10 cellular contexts compared by ENCODE assay signal in the genomic region with DNA sequence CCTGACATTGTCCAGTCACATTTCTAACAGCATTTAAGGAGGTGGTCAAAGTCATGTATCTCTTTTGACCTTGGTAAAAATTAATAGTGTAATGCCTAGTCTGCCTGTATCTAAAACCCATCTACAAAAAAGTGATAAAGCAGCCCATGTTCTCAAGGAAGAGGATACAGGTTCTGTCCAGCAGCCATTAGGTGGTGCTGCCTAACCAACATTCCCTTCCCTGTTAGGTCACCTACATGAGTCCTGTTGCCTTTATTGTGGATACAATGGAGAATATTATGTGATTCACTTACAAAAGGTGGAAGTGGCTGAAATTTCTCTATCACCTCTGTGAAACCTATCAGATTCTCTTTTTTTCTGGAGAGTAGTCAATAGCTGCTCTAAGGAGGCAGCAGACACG. TPM values are rescaled to one million over a fixed set of nuclear protein-coding genes. Genes with fewer than 3 reads are reported as not detected.
A peak's percentile ranks its signal among the peaks of the same experiment; 100 is the strongest.
DNase-seq lines count a peak whose midpoint lies in the region; FAIRE-seq and TF ChIP-seq lines count a peak whose summit lies in the region.
"Had no signal": no experiment of that assay in that cellular context is flagged by ENCODE, and none has a peak within 500 bp of the region (broad histone marks: within the 10 kb centered on the region; RNA-seq: fewer than 3 reads in every experiment).

No MANE protein-coding gene starts in this region.

- CTCF ChIA-PET in CD8-positive, alpha-beta memory T cell (lab: Charles Lee), result no interaction called here

- peak; percentile 27 for FAIRE-seq in kidney (lab: Jason Lieb, UNC)

- H3K9me3 ChIP-seq in WERI-Rb-1 (ENCODE audit: severe bottlenecking) (no peaks in the 10 kb centered on the region), kidney (ENCODE audit: control insufficient read depth in 1 of 2, low read length in 2 of 2) (peaks cover 0 to 3% of the 10 kb centered on the region in 2 donors)
- H3K9me3 ChIP-seq in CD8-positive, alpha-beta memory T cell (ENCODE audit: low read length), result no peaks in the 10 kb centered on the region

- DNase-seq in NCI-H187 treated with DMSO at 0.1 percent for 48 hours (lab: John Stamatoyannopoulos, UW) (peak; percentile 5), NCI-H187 (lab: John Stamatoyannopoulos, UW) (no peak), LNCaP clone FGC (ENCODE audit: low read depth) (peak; percentile 56), WERI-Rb-1 (peak; percentile 67), kidney (no peak), T-helper 2 cell (no peak)
- no peak for DNase-seq in CD8-positive, alpha-beta memory T cell
- no peak for DNase-seq in activated effector memory CD4-positive, alpha-beta T cell treated with anti-CD3 and anti-CD28 coated beads, Interleukin-2, amount 50 U/mL, for 16 hours

- no peaks in the 10 kb centered on the region for H3K27me3 ChIP-seq in WERI-Rb-1 (ENCODE audit: insufficient read depth, low read depth, severe bottlenecking)
- H3K27me3 ChIP-seq in CD8-positive, alpha-beta memory T cell (ENCODE audit: insufficient read depth, low read length, poor library complexity, severe bottlenecking), result no peaks in the 10 kb centered on the region

- H3K27ac Mint-ChIP-seq in CD8-positive, alpha-beta memory T cell, result no peak overlapping the region

- H3K36me3 ChIP-seq in WERI-Rb-1, result no peaks in the 10 kb centered on the region
- no peaks in the 10 kb centered on the region for H3K36me3 ChIP-seq in kidney (ENCODE audit: control insufficient read depth in 1 of 2, insufficient read depth in 2 of 2, low read length in 2 of 2)
- no peaks in the 10 kb centered on the region for H3K36me3 ChIP-seq in CD8-positive, alpha-beta memory T cell (ENCODE audit: insufficient read depth, low read length)

- H3K4me3 ChIP-seq in LNCaP clone FGC (ENCODE audit: low read depth, low read length), result no peak overlapping the region
- no peak overlapping the region for H3K4me3 ChIP-seq in WERI-Rb-1 (ENCODE audit: low read depth, low read length)
- H3K4me3 ChIP-seq in kidney (ENCODE audit: low read length in 2 of 2), result no peak overlapping the region
- no peak overlapping the region for H3K4me3 ChIP-seq in CD8-positive, alpha-beta memory T cell (ENCODE audit: low read length)

- no peak overlapping the region for H3K9ac ChIP-seq in kidney (ENCODE audit: low read length in 2 of 2)

- intact Hi-C loops in kidney (cut with DNase I), result no loop called here

- H3K4me1 ChIP-seq in kidney (ENCODE audit: control insufficient read depth in 1 of 2, insufficient read depth in 1 of 2, low read depth in 1 of 2, low read length in 2 of 2), result no peaks in the 10 kb centered on the region
- H3K4me1 ChIP-seq in CD8-positive, alpha-beta memory T cell (ENCODE audit: insufficient read depth, low read length), result no peaks in the 10 kb centered on the region

- H3K9me3 Mint-ChIP-seq in CD8-positive, alpha-beta memory T cell, result peaks cover 7 to 15% (median 8%) of the 10 kb centered on the region in 5 donors

- H3K4me3 Mint-ChIP-seq in CD8-positive, alpha-beta memory T cell, result no peak overlapping the region

- H3K27me3 Mint-ChIP-seq in CD8-positive, alpha-beta memory T cell, result peaks cover 0 to 3% of the 10 kb centered on the region in 2 donors

- no peaks in the 10 kb centered on the region for H3K4me1 Mint-ChIP-seq in CD8-positive, alpha-beta memory T cell

- POLR2A ChIA-PET in CD8-positive, alpha-beta memory T cell (lab: Charles Lee), result interaction anchor here (0.6 kb wide), 1 partner anchor 19 kb away, joined by 3 read pairs; no protein-coding TSS in a partner anchor

- TF ChIP-seq CTCF in LNCaP clone FGC (IDR thresholded peaks at IDR 0.05; ENCODE audit: control insufficient read depth, extremely low read depth, insufficient read depth), result peak; percentile 92
- TF ChIP-seq CTCF in WERI-Rb-1 (IDR thresholded peaks at IDR 0.05; ENCODE audit: low read depth, low read length), result peak; percentile 81
- peak; percentile 63 for TF ChIP-seq CTCF in kidney (IDR thresholded peaks at IDR 0.05; ENCODE audit: borderline replicate concordance, extremely low read depth, insufficient read depth)

- H3K27ac ChIP-seq in WERI-Rb-1 (no peak overlapping the region), kidney (ENCODE audit: low read depth in 2 of 2, low read length in 2 of 2) (no peak overlapping the region)
- H3K27ac ChIP-seq in CD8-positive, alpha-beta memory T cell (ENCODE audit: low read depth, low read length), result no peak overlapping the region

- H3K36me3 Mint-ChIP-seq in CD8-positive, alpha-beta memory T cell, result no peaks in the 10 kb centered on the region

RNA-seq across cellular contexts. Expression of a gene that starts 52.5 kb away (rescaled TPM):
- total RNA-seq in kidney, result 11.6 TPM
- 1.1 TPM for polyA plus RNA-seq in kidney (ENCODE audit: insufficient read depth, low read depth, low replicate concordance)
- not detected for total RNA-seq in CD8-positive, alpha-beta memory T cell
- not detected for polyA plus RNA-seq in CD8-positive, alpha-beta memory T cell
- total RNA-seq: T-helper 1 cell treated with Interleukin-12 subunit alpha and Interleukin-12 subunit beta and Interleukin-4 antibody, amounts not matched to agents 30 ng/mL and 1 ng/mL, for 36 hours had no signal
- polyA plus RNA-seq: AG04450 had no signal

Comparison
In these comparisons a context has a peak if more than half of its experiments do, and no peak if none do; other contexts are left out.
1. DNase-seq: peak in NCI-H187 treated with DMSO at 0.1 percent for 48 hours (single experiment), LNCaP clone FGC (single experiment) and WERI-Rb-1 (single experiment); none in NCI-H187 (0 of 2), kidney (single experiment), CD8-positive, alpha-beta memory T cell (0 of 5), activated effector memory CD4-positive, alpha-beta T cell treated with anti-CD3 and anti-CD28 coated beads, Interleukin-2, amount 50 U/mL, for 16 hours (single experiment) and T-helper 2 cell (0 of 5).
2. RNA of a gene that starts 52.5 kb away (total RNA-seq): 11.6 TPM in kidney (single experiment); not detected in CD8-positive, alpha-beta memory T cell; every median in the first group is over 10 times any median in the second.
3. Peak in every context shown above with its lines, with median percentiles within 50 percentile points of each other: CTCF ChIP-seq.